ENCODE assay signal across 13 cellular contexts in the genomic region with DNA sequence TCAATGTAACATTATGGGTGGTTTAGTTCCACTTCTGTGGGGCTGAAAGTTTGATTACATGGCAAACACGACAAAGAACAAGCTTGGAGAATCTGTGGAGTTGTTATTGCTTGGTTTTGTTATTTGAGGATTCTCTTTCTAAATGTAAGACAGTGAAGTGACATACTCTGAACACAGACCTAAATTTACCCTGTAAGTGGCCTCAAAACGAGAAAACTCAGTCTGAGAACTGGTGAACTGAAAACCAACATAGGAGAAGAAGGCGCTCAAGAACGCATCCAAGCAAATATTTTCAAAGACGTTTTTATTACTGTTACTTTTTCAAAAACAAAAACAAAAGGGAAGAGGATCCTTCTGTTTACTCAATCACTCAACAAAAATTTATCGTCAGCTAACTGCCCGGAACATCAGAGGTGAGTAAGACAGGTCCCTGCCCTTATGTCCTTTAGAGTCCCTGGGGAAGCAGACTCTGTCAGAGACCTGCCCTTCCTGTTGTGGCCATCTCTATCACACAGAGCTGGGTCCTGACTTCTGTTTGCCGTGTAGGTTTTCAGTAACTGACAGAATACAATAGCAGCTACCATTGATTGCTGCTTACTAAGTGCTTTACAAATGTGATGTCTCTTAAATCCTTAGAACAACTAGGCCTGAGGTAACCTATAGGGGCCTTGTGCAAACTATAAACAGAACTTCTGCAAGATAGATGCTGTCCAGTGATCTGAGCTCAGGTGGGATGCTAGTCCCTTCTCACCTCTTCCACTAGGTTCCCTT.
DNase-seq lines count a peak whose midpoint lies in the region; ATAC-seq and TF ChIP-seq lines count a peak whose summit lies in the region.
"Had no signal": no experiment of that assay in that cellular context is flagged by ENCODE, and none has a peak within 500 bp of the region (broad histone marks: within the 10 kb centered on the region; RNA-seq: fewer than 3 reads in every experiment).

No MANE protein-coding gene starts in this region.

- H3K27me3 Mint-ChIP-seq in CD14-positive monocyte (ENCODE audit: low read depth in 3 of 3): no peaks in the 10 kb centered on the region
- H3K27me3 Mint-ChIP-seq: activated naive CD4-positive, alpha-beta T cell treated with anti-CD3 and anti-CD28 coated beads, Interleukin-2, amount 50 U/mL, for 24 hours had no signal

- H3K36me3 ChIP-seq in gastrocnemius medialis: no peaks in the 10 kb centered on the region

- ATAC-seq in GM21447 (IDR thresholded peaks at IDR 0.05; ENCODE audit: unreplicated experiment) (peak; percentile 63), HG03342 (IDR thresholded peaks at IDR 0.05; ENCODE audit: unreplicated experiment) (peak; percentile 84), GM19463 (IDR thresholded peaks at IDR 0.05; ENCODE audit: unreplicated experiment) (no peak), gastrocnemius medialis (no peak)

- no peak overlapping the region for H3K27ac ChIP-seq in gastrocnemius medialis
- H3K27ac ChIP-seq: C4-2B had no signal

- no peak for TF ChIP-seq CTCF in GM12875 (IDR thresholded peaks at IDR 0.05; ENCODE audit: borderline replicate concordance, insufficient read depth, low read depth, low read length)
- no peak for TF ChIP-seq CTCF in epithelial cell of esophagus (IDR thresholded peaks at IDR 0.05; ENCODE audit: insufficient read depth, low read depth, low read length, missing control alignments)
- no peak for TF ChIP-seq CTCF in CD14-positive monocyte (IDR thresholded peaks at IDR 0.05)
- no peak for TF ChIP-seq CTCF in gastrocnemius medialis (IDR thresholded peaks at IDR 0.05 in 4 of 5, conservative IDR thresholded peaks at IDR 0.05 in 1 of 5)

- DNase-seq in epithelial cell of esophagus (ENCODE audit: low read depth) (peak; percentile 52), CD14-positive monocyte (ENCODE audit: low spot score) (no peak), D341Med (ENCODE audit: low spot score) (no peak), gastrocnemius medialis (no peak)
- DNase-seq: activated CD4-positive, CD25-positive, alpha-beta regulatory T cell; NCI-H1105 had no signal

- no peak overlapping the region for H3K27ac Mint-ChIP-seq in CD14-positive monocyte
- H3K27ac Mint-ChIP-seq: activated naive CD4-positive, alpha-beta T cell treated with anti-CD3 and anti-CD28 coated beads, Interleukin-2, amount 50 U/mL, for 24 hours had no signal

- peaks cover 0 to 5% (median 2%) of the 10 kb centered on the region in 7 donors for H3K9me3 Mint-ChIP-seq in CD14-positive monocyte
- H3K9me3 Mint-ChIP-seq: activated naive CD4-positive, alpha-beta T cell treated with anti-CD3 and anti-CD28 coated beads, Interleukin-2, amount 50 U/mL, for 24 hours had no signal

- no peak for TF ChIP-seq POLR2A in gastrocnemius medialis (IDR thresholded peaks at IDR 0.05)

- H3K9me3 ChIP-seq in gastrocnemius medialis: no peaks in the 10 kb centered on the region

- H3K4me1 ChIP-seq in gastrocnemius medialis: peaks cover 0 to 7% of the 10 kb centered on the region in 2 donors

- in situ Hi-C loops in gastrocnemius medialis (cut with MboI; ENCODE audit: low sequenced_read_pairs in 4 of 4): no loop called here

- H3K4me3 ChIP-seq in GM12875 (ENCODE audit: low read depth, low read length) (peak overlapping the region; percentile 7), epithelial cell of esophagus (ENCODE audit: low read length) (no peak overlapping the region), gastrocnemius medialis (no peak overlapping the region)
- H3K4me3 ChIP-seq: smooth muscle cell had no signal

- H3K36me3 Mint-ChIP-seq in CD14-positive monocyte: no peaks in the 10 kb centered on the region
- H3K36me3 Mint-ChIP-seq: activated naive CD4-positive, alpha-beta T cell treated with anti-CD3 and anti-CD28 coated beads, Interleukin-2, amount 50 U/mL, for 24 hours had no signal

- intact Hi-C loops in CD14-positive monocyte (cut with micrococcal nuclease): no loop called here
- intact Hi-C loops in gastrocnemius medialis (cut with DNase I; ENCODE audit: low total_unique reads): no loop called here

- H3K4me1 Mint-ChIP-seq in CD14-positive monocyte: peaks cover 3% of the 10 kb centered on the region
- H3K4me1 Mint-ChIP-seq: activated naive CD4-positive, alpha-beta T cell treated with anti-CD3 and anti-CD28 coated beads, Interleukin-2, amount 50 U/mL, for 24 hours had no signal

- no peaks in the 10 kb centered on the region for H3K27me3 ChIP-seq in gastrocnemius medialis

- no peak overlapping the region for H3K4me3 Mint-ChIP-seq in CD14-positive monocyte
- H3K4me3 Mint-ChIP-seq: activated naive CD4-positive, alpha-beta T cell treated with anti-CD3 and anti-CD28 coated beads, Interleukin-2, amount 50 U/mL, for 24 hours had no signal

Comparison
In these comparisons a context has a peak if more than half of its experiments do, and no peak if none do; other contexts are left out.
1. ATAC-seq: peak in GM21447 (single experiment) and HG03342 (single experiment); none in GM19463 (single experiment) and gastrocnemius medialis (0 of 2).